In the genomic region with DNA sequence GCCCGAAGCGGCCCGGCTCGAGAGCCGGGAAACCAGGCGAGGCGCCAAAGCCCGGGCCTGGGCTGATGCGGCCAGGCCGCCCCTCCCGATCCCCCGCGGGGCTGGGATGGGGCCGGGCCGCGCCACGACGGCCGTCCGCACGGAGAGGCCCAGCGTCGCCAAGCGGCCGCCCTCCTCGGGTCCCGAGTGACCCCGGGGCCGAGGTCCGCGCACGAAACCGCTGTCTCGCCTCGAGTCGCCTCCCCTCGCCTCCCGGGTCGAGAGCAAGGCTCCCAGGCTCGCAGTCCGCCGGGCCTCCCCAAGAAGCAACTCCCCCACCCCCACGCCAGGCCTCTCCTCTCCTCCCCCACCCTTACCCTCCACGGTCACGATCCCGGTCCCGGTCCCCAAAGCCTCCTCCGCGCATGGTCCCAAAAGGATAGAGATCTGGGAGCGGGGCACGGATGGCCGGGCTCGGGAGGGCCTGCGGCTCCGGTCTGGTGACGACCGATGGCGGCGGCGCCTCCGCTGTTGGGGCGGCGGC, we compare ENCODE assay signal across 8 cellular contexts. TPM values are rescaled to one million over a fixed set of nuclear protein-coding genes. Genes with fewer than 3 reads are reported as not detected.
A peak's percentile ranks its signal among the peaks of the same experiment; 100 is the strongest.
DNase-seq lines count a peak whose midpoint lies in the region; ATAC-seq and TF ChIP-seq lines count a peak whose summit lies in the region.

No MANE protein-coding gene starts in this region.

- H3K4me3 Mint-ChIP-seq in activated CD4-positive, alpha-beta T cell treated with anti-CD3 and anti-CD28 coated beads, Interleukin-2, amount 10 ng/mL, durations not matched to agents 24 days and 14 days = peak overlapping the region; percentile 99
- H3K4me3 Mint-ChIP-seq in memory B cell = peak overlapping the region; percentile 100

- H3K4me1 Mint-ChIP-seq in activated CD4-positive, alpha-beta T cell treated with anti-CD3 and anti-CD28 coated beads, Interleukin-2, amount 10 ng/mL, durations not matched to agents 24 days and 14 days = peaks cover 45% of the 10 kb centered on the region
- peaks cover 40% of the 10 kb centered on the region for H3K4me1 Mint-ChIP-seq in memory B cell

- no peak for TF ChIP-seq EP300 in Ishikawa (IDR thresholded peaks at IDR 0.05; ENCODE audit: borderline replicate concordance)

- H3K27ac Mint-ChIP-seq in activated CD4-positive, alpha-beta T cell treated with anti-CD3 and anti-CD28 coated beads, Interleukin-2, amount 10 ng/mL, durations not matched to agents 24 days and 14 days = peak overlapping the region; percentile 99
- H3K27ac Mint-ChIP-seq in memory B cell = peak overlapping the region; percentile 100

- DNase-seq in ELF-1 (ENCODE audit: low read depth, low spot score) = peak; percentile 52
- DNase-seq in activated CD4-positive, alpha-beta T cell treated with anti-CD3 and anti-CD28 coated beads, Interleukin-2, amount 10 ng/mL, durations not matched to agents 24 days and 14 days = no peak
- DNase-seq in effector CD8-positive, alpha-beta T cell (lab: John Stamatoyannopoulos, UW) = peak; percentile 33
- peak in 1 of 2 donors; percentile 93 for DNase-seq in memory B cell (ENCODE audit: low spot score in 2 of 2)
- DNase-seq in stimulated activated CD8-positive, alpha-beta memory T cell treated with anti-CD3 and anti-CD28 coated beads, Interleukin-12 subunit alpha, Interleukin-12 subunit beta, amount 100 ng/mL, for 24 hours (ENCODE audit: extremely low read depth) = peak; percentile 35
- DNase-seq in NCI-H526 treated with DMSO at 0.1 percent for 48 hours (lab: John Stamatoyannopoulos, UW) = no peak

- peaks cover 7% of the 10 kb centered on the region for H3K9me3 Mint-ChIP-seq in activated CD4-positive, alpha-beta T cell treated with anti-CD3 and anti-CD28 coated beads, Interleukin-2, amount 10 ng/mL, durations not matched to agents 24 days and 14 days
- peaks cover 4% of the 10 kb centered on the region for H3K9me3 Mint-ChIP-seq in memory B cell

- ATAC-seq in GM21528 (IDR thresholded peaks at IDR 0.05; ENCODE audit: low FRiP score, unreplicated experiment) (peak; percentile 34), memory B cell (ENCODE audit: low read depth) (peak; percentile 25)

- H3K36me3 Mint-ChIP-seq in activated CD4-positive, alpha-beta T cell treated with anti-CD3 and anti-CD28 coated beads, Interleukin-2, amount 10 ng/mL, durations not matched to agents 24 days and 14 days (ENCODE audit: low read depth) = peaks cover 47% of the 10 kb centered on the region
- peaks cover 19% of the 10 kb centered on the region for H3K36me3 Mint-ChIP-seq in memory B cell

- no peak for TF ChIP-seq RAD21 in Ishikawa (IDR thresholded peaks at IDR 0.05; ENCODE audit: low read depth)

- no peaks in the 10 kb centered on the region for H3K27me3 Mint-ChIP-seq in activated CD4-positive, alpha-beta T cell treated with anti-CD3 and anti-CD28 coated beads, Interleukin-2, amount 10 ng/mL, durations not matched to agents 24 days and 14 days
- H3K27me3 Mint-ChIP-seq in memory B cell = no peaks in the 10 kb centered on the region

- intact Hi-C loops in activated CD4-positive, alpha-beta T cell treated with anti-CD3 and anti-CD28 coated beads, Interleukin-2, amount 10 ng/mL, durations not matched to agents 24 days and 14 days (cut with micrococcal nuclease) = loop anchor here (1.0 to 5.0 kb wide), 7 partner anchors 15 to 323 kb away; a partner anchor contains a TSS

TF ChIP-seq in Ishikawa, 13 proteins besides CTCF, POLR2A, EP300 and RAD21:
- TF ChIP-seq TAF1 (IDR thresholded peaks at IDR 0.05; ENCODE audit: low read depth) = no peak; the same call in 1 of the 2 replicates
- TF ChIP-seq EGR1 (IDR thresholded peaks at IDR 0.05) = peak; percentile 23; the same call in 1 of the 2 replicates
- no peak for TF ChIP-seq TEAD4 (IDR thresholded peaks at IDR 0.05)
- TF ChIP-seq ZBTB7A (IDR thresholded peaks at IDR 0.05; ENCODE audit: low read depth) = no peak; the same call in 1 of the 2 replicates
- no peak for TF ChIP-seq CREB1 (IDR thresholded peaks at IDR 0.05; ENCODE audit: low read depth)
- TF ChIP-seq CEBPB (IDR thresholded peaks at IDR 0.05) = no peak
- TF ChIP-seq YY1 (IDR thresholded peaks at IDR 0.05; ENCODE audit: low read depth) = no peak
- no peak for TF ChIP-seq FOXM1 (IDR thresholded peaks at IDR 0.05; ENCODE audit: borderline replicate concordance, low read depth)
- TF ChIP-seq NFIC (IDR thresholded peaks at IDR 0.05) = peak; percentile 43; the same call in 1 of the 2 replicates
- TF ChIP-seq TCF12 (IDR thresholded peaks at IDR 0.05; ENCODE audit: low read depth) = 0 out of 2 replicates have a peak, but pooled peaks have one; percentile 24
- TF ChIP-seq, protein P1, sequence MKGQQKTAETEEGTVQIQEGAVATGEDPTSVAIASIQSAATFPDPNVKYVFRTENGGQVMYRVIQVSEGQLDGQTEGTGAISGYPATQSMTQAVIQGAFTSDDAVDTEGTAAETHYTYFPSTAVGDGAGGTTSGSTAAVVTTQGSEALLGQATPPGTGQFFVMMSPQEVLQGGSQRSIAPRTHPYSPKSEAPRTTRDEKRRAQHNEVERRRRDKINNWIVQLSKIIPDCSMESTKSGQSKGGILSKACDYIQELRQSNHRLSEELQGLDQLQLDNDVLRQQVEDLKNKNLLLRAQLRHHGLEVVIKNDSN (IDR thresholded peaks at IDR 0.05) = no peak
- TF ChIP-seq, protein P2, sequence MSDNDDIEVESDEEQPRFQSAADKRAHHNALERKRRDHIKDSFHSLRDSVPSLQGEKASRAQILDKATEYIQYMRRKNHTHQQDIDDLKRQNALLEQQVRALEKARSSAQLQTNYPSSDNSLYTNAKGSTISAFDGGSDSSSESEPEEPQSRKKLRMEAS (IDR thresholded peaks at IDR 0.05) = peak; percentile 25; the same call in 1 of the 2 replicates
- TF ChIP-seq, protein P3, sequence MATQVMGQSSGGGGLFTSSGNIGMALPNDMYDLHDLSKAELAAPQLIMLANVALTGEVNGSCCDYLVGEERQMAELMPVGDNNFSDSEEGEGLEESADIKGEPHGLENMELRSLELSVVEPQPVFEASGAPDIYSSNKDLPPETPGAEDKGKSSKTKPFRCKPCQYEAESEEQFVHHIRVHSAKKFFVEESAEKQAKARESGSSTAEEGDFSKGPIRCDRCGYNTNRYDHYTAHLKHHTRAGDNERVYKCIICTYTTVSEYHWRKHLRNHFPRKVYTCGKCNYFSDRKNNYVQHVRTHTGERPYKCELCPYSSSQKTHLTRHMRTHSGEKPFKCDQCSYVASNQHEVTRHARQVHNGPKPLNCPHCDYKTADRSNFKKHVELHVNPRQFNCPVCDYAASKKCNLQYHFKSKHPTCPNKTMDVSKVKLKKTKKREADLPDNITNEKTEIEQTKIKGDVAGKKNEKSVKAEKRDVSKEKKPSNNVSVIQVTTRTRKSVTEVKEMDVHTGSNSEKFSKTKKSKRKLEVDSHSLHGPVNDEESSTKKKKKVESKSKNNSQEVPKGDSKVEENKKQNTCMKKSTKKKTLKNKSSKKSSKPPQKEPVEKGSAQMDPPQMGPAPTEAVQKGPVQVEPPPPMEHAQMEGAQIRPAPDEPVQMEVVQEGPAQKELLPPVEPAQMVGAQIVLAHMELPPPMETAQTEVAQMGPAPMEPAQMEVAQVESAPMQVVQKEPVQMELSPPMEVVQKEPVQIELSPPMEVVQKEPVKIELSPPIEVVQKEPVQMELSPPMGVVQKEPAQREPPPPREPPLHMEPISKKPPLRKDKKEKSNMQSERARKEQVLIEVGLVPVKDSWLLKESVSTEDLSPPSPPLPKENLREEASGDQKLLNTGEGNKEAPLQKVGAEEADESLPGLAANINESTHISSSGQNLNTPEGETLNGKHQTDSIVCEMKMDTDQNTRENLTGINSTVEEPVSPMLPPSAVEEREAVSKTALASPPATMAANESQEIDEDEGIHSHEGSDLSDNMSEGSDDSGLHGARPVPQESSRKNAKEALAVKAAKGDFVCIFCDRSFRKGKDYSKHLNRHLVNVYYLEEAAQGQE (IDR thresholded peaks at IDR 0.05; ENCODE audit: low read depth) = no peak

RNA-seq across cellular contexts. Expression of a gene that starts 0.5 kb away (rescaled TPM):
- 373 and 374 TPM in 2 replicates for total RNA-seq in activated CD4-positive, alpha-beta T cell treated with anti-CD3 and anti-CD28 coated beads, Interleukin-2, amount 10 ng/mL, durations not matched to agents 24 days and 14 days

RNA-seq across cellular contexts. Expression of a gene that starts 37.8 kb away (rescaled TPM):
- 1.1 and 1.3 TPM in 2 replicates for total RNA-seq in activated CD4-positive, alpha-beta T cell treated with anti-CD3 and anti-CD28 coated beads, Interleukin-2, amount 10 ng/mL, durations not matched to agents 24 days and 14 days

RNA-seq across cellular contexts. Expression of a gene that starts 50.7 kb away (rescaled TPM):
- total RNA-seq in activated CD4-positive, alpha-beta T cell treated with anti-CD3 and anti-CD28 coated beads, Interleukin-2, amount 10 ng/mL, durations not matched to agents 24 days and 14 days = not detected in 2 replicates

Comparison
In these comparisons a context has a peak if more than half of its experiments do, and no peak if none do; other contexts are left out.
1. DNase-seq: peak in ELF-1 (single experiment), effector CD8-positive, alpha-beta T cell (single experiment) and stimulated activated CD8-positive, alpha-beta memory T cell treated with anti-CD3 and anti-CD28 coated beads, Interleukin-12 subunit alpha, Interleukin-12 subunit beta, amount 100 ng/mL, for 24 hours (single experiment); none in activated CD4-positive, alpha-beta T cell treated with anti-CD3 and anti-CD28 coated beads, Interleukin-2, amount 10 ng/mL, durations not matched to agents 24 days and 14 days (single experiment) and NCI-H526 treated with DMSO at 0.1 percent for 48 hours (single experiment).